ENCODE assay signal across 11 cellular contexts in the genomic region with DNA sequence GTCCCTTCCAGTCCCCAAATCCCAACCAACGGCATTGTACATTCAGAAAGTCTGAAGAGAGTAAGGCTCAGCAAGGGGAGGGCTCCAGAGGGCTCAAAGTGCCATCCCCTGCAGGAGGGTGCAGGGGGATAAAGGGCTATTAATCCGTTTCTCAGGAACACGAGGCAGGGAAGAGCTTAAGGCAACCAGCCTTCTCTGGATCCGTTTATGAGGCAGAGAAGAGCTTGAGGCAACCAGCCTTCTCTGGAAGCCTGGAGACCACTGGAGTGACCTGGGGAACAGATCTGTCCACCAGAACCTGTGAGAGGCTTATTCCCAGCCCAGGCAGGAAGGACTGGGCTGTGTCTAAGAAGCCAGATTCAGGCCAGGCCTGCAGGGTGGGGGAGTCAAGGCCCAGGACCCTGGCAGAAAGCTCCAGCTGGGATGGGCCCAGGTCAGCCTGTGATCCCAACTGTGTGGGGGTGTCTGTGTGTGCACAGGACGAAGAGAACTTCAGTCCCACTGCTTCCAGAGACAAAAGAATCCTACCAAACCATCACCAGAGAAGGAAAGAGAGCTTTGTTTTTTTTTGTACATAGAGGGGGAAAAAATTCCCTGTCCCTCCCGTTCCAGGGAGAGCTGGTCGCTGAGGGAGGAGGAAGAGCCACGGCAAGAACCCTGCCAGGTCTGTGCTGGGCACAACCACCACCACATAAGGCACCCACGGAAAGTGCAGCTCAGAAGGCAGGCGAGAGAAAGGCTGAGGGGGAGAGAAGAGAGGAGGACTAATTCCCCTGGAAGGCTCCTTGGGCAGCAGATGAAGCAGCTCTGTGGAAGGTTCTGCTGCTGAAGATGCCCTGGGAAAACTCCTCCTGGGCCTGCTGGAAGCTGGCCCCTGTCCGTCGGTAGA. TPM values are rescaled to one million over a fixed set of nuclear protein-coding genes. Genes with fewer than 3 reads are reported as not detected.
A peak's percentile ranks its signal among the peaks of the same experiment; 100 is the strongest.
DNase-seq lines count a peak whose midpoint lies in the region; ATAC-seq and TF ChIP-seq lines count a peak whose summit lies in the region.
"Had no signal": no experiment of that assay in that cellular context is flagged by ENCODE, and none has a peak within 500 bp of the region (broad histone marks: within the 10 kb centered on the region; RNA-seq: fewer than 3 reads in every experiment).

No MANE protein-coding gene starts in this region.

- peaks cover 20% of the 10 kb centered on the region for H3K36me3 Mint-ChIP-seq in activated CD4-positive, alpha-beta T cell treated with anti-CD3 and anti-CD28 coated beads for 36 hours (ENCODE audit: low read depth)
- H3K36me3 Mint-ChIP-seq in T-helper 17 cell (ENCODE audit: low read depth) (peaks cover 2% of the 10 kb centered on the region), immature natural killer cell (peaks cover 5 to 21% (median 7%) of the 10 kb centered on the region in 3 donors)

- DNase-seq in activated CD4-positive, alpha-beta T cell treated with anti-CD3 and anti-CD28 coated beads for 36 hours = no peak
- DNase-seq in activated CD4-positive, alpha-beta T cell treated with anti-CD3 and anti-CD28 coated beads, Interleukin-2, amount 50 U/mL, for 48 hours = no peak
- no peak for DNase-seq in T-helper 17 cell
- DNase-seq in immature natural killer cell = no peak
- no peak for DNase-seq in stomach
- no peak for DNase-seq in cerebellum (ENCODE audit: low spot score)
- DNase-seq in SW480 (ENCODE audit: low spot score) = no peak
- DNase-seq: NCI-H1417 treated with DMSO at 0.1 percent for 48 hours, RPMI8226 had no signal

- no peaks in the 10 kb centered on the region for H3K27me3 Mint-ChIP-seq in activated CD4-positive, alpha-beta T cell treated with anti-CD3 and anti-CD28 coated beads for 36 hours
- H3K27me3 Mint-ChIP-seq in T-helper 17 cell (no peaks in the 10 kb centered on the region), immature natural killer cell (ENCODE audit: low read depth in 3 of 3) (peaks cover 0 to 7% (median 5%) of the 10 kb centered on the region in 3 donors)

- no peaks in the 10 kb centered on the region for H3K9me3 ChIP-seq in T-helper 17 cell (ENCODE audit: control insufficient read depth, low read length, poor library complexity, severe bottlenecking)
- no peaks in the 10 kb centered on the region for H3K9me3 ChIP-seq in stomach

- peak; percentile 4 for ATAC-seq in activated CD4-positive, alpha-beta T cell treated with anti-CD3 and anti-CD28 coated beads for 36 hours
- ATAC-seq in T-helper 17 cell (no peak), HG02884 (IDR thresholded peaks at IDR 0.05; ENCODE audit: unreplicated experiment) (no peak)

- peak overlapping the region; percentile 96 for H3K27ac Mint-ChIP-seq in activated CD4-positive, alpha-beta T cell treated with anti-CD3 and anti-CD28 coated beads for 36 hours
- H3K27ac Mint-ChIP-seq in T-helper 17 cell (peak overlapping the region; percentile 87), immature natural killer cell (peak overlapping the region; percentile 87 to 97 (median 92))

- POLR2A ChIA-PET in activated CD4-positive, alpha-beta T cell treated with anti-CD3 and anti-CD28 coated beads for 36 hours (lab: Charles Lee) = interaction anchor here (0.7 kb wide), 1 partner anchor 304 kb away, joined by 3 read pairs; no protein-coding TSS in a partner anchor

- H3K27ac ChIP-seq in stomach = peak overlapping the region in 4 of 5 donors; percentile 8 to 91 (median 70)

- no peak overlapping the region for H3K4me3 ChIP-seq in stomach

- 68 to 76% (median 71%) methylated on average over 12 of the region's 12 CpGs for WGBS in stomach, 5 donors

- H3K4me1 ChIP-seq in stomach = peaks cover 22 to 60% (median 38%) of the 10 kb centered on the region in 4 donors

- no peak for TF ChIP-seq CTCF in stomach (IDR thresholded peaks at IDR 0.05)

- peak overlapping the region; percentile 90 for H3K4me3 Mint-ChIP-seq in activated CD4-positive, alpha-beta T cell treated with anti-CD3 and anti-CD28 coated beads for 36 hours
- H3K4me3 Mint-ChIP-seq in T-helper 17 cell (peak overlapping the region; percentile 82), immature natural killer cell (peak overlapping the region; percentile 60 to 94 (median 88))

- peaks cover 27 to 76% (median 69%) of the 10 kb centered on the region in 4 donors for H3K36me3 ChIP-seq in stomach

- TF ChIP-seq EP300 in stomach (IDR thresholded peaks at IDR 0.05) = no peak

- H3K27me3 ChIP-seq in stomach = no peaks in the 10 kb centered on the region

- H3K9me3 Mint-ChIP-seq in activated CD4-positive, alpha-beta T cell treated with anti-CD3 and anti-CD28 coated beads for 36 hours (ENCODE audit: low read depth) = no peaks in the 10 kb centered on the region
- no peaks in the 10 kb centered on the region for H3K9me3 Mint-ChIP-seq in immature natural killer cell

- intact Hi-C loops in activated CD4-positive, alpha-beta T cell treated with anti-CD3 and anti-CD28 coated beads for 36 hours (cut with DNase I, micrococcal nuclease) = loop anchor here (2.0 to 5.0 kb wide), 4 partner anchors 42 to 472 kb away; no protein-coding TSS in a partner anchor
- intact Hi-C loops in stomach (cut with DNase I; ENCODE audit: low total_unique reads) = loop anchor here (10.0 kb wide), 1 partner anchor 50 kb away; the partner anchor contains the start of gene MPI

- no peak for TF ChIP-seq POLR2A in stomach (IDR thresholded peaks at IDR 0.05)

- CTCF ChIA-PET in activated CD4-positive, alpha-beta T cell treated with anti-CD3 and anti-CD28 coated beads for 36 hours (lab: Charles Lee) = interaction anchor here (0.6 to 1.4 kb wide), 13 partner anchors 8 to 357 kb away, joined by 3 to 5 read pairs (median 3); partner anchors contain the start of gene C15orf39

- peaks cover 45% of the 10 kb centered on the region for H3K4me1 Mint-ChIP-seq in activated CD4-positive, alpha-beta T cell treated with anti-CD3 and anti-CD28 coated beads for 36 hours
- H3K4me1 Mint-ChIP-seq in T-helper 17 cell (peaks cover 37% of the 10 kb centered on the region), immature natural killer cell (peaks cover 45 to 54% of the 10 kb centered on the region in 2 donors)

RNA-seq across cellular contexts. Expression of gene ULK3, which starts 1.6 kb away (rescaled TPM):
- 10 to 100 TPM; 40.3 to 45.2 TPM for total RNA-seq in activated CD4-positive, alpha-beta T cell treated with anti-CD3 and anti-CD28 coated beads for 36 hours
- total RNA-seq in T-helper 17 cell (10 to 100 TPM; 44.6 to 49.0 TPM), stomach (100 to 1,000 TPM in 2 of 5 donors, 10 to 100 TPM in 3; 25.0 to 251 (median 50.7) TPM), cerebellum (38.7 TPM)
- polyA plus RNA-seq in immature natural killer cell (10 to 100 TPM; 26.0 to 48.4 (median 32.0) TPM), stomach (10 to 100 TPM; 19.4 to 42.4 (median 24.0) TPM)

RNA-seq across cellular contexts. Expression of gene CPLX3, which starts 18.1 kb away (rescaled TPM):
- under 1 TPM in 1 of 2 experiments, not detected in 1; 0.11 TPM for total RNA-seq in activated CD4-positive, alpha-beta T cell treated with anti-CD3 and anti-CD28 coated beads for 36 hours
- under 1 TPM in 1 of 2 donors, not detected in 1; 0.20 TPM for total RNA-seq in T-helper 17 cell
- polyA plus RNA-seq in immature natural killer cell = not detected
- total RNA-seq in stomach = 10 to 100 TPM in 2 of 5 donors, not detected in 3; 37.5 to 57.8 TPM
- 1 to 10 TPM in 1 of 3 donors, under 1 TPM in 1, not detected in 1; 0.61 to 1.4 TPM for polyA plus RNA-seq in stomach
- 1.00 TPM for total RNA-seq in cerebellum
- total RNA-seq: mesenteric fat pad had no signal

RNA-seq across cellular contexts. Expression of gene SCAMP2, which starts 28.6 kb away (rescaled TPM):
- 10 to 100 TPM; 61.6 to 83.4 TPM for total RNA-seq in activated CD4-positive, alpha-beta T cell treated with anti-CD3 and anti-CD28 coated beads for 36 hours
- total RNA-seq in T-helper 17 cell = 10 to 100 TPM; 84.1 to 86.8 TPM
- 100 to 1,000 TPM; 115 to 181 (median 141) TPM for polyA plus RNA-seq in immature natural killer cell
- total RNA-seq in stomach = 100 to 1,000 TPM in 2 of 5 donors, 10 to 100 TPM in 3; 30.3 to 134 (median 45.5) TPM
- 10 to 100 TPM; 16.8 to 46.0 (median 20.3) TPM for polyA plus RNA-seq in stomach
- total RNA-seq in cerebellum = 12.6 TPM

RNA-seq across cellular contexts. Expression of gene LMAN1L, which starts 31.9 kb away (rescaled TPM):
- under 1 TPM in 1 of 2 experiments, not detected in 1; 0.25 TPM for total RNA-seq in activated CD4-positive, alpha-beta T cell treated with anti-CD3 and anti-CD28 coated beads for 36 hours
- total RNA-seq in T-helper 17 cell (under 1 TPM; 0.82 to 0.91 TPM), stomach (10 to 100 TPM in 1 of 5 donors, 1 to 10 TPM in 1, not detected in 3; 5.9 to 83.5 TPM), cerebellum (0.09 TPM)
- polyA plus RNA-seq in immature natural killer cell (not detected), stomach (not detected)
- total RNA-seq: mesenteric fat pad had no signal

RNA-seq across cellular contexts. Expression of gene MPI, which starts 45.3 kb away (rescaled TPM):
- total RNA-seq in activated CD4-positive, alpha-beta T cell treated with anti-CD3 and anti-CD28 coated beads for 36 hours = 10 to 100 TPM; 75.7 to 93.3 TPM
- 10 to 100 TPM; 25.4 to 38.2 TPM for total RNA-seq in T-helper 17 cell
- 10 to 100 TPM; 38.3 to 42.0 (median 40.9) TPM for polyA plus RNA-seq in immature natural killer cell
- 10 to 100 TPM; 17.0 to 35.7 (median 20.4) TPM for total RNA-seq in stomach
- polyA plus RNA-seq in stomach = 10 to 100 TPM; 18.4 to 20.7 (median 20.3) TPM
- 36.1 TPM for total RNA-seq in cerebellum
